8 cellular contexts compared by ENCODE assay signal in the genomic region with DNA sequence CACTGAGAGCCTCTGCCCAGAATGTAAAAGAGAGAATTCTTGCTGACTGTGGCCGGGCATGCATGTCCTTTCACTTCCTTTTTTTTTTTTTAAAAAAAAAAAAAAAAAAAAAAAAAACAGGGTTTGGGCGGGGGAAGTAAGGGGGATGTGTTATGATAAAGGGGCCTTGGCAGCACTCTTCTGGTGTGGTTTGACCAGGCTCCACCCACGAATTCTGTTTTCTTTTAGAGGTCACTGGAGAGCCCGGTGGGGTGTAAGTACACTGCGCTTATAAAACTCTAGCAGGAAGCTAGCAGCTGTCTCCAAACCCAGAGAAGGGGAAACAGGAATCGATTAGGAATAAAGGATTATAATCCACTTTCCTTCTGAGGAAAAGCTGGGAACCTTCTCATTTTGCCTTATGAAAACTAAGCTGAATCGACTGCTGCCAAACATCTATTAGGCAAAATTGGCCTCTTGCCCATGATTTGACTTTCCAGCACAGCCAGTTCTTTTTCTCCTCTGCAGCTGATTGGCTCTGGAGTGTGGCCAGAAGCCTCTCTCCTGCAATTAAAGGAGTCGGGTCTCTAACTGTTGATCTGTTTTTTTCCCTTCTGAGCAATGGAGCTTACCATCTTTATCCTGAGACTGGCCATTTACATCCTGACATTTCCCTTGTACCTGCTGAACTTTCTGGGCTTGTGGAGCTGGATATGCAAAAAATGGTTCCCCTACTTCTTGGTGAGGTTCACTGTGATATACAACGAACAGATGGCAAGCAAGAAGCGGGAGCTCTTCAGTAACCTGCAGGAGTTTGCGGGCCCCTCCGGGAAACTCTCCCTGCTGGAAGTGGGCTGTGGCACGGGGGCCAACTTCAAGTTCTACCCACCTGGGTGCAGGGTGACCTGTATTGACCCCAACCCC. TPM values are rescaled to one million over a fixed set of nuclear protein-coding genes. Genes with fewer than 3 reads are reported as not detected.
DNase-seq lines count a peak whose midpoint lies in the region; ATAC-seq, FAIRE-seq and TF ChIP-seq lines count a peak whose summit lies in the region.

No MANE protein-coding gene starts in this region.

- no peak for FAIRE-seq in bronchial epithelial cell (lab: Jason Lieb, UNC)

- no peaks in the 10 kb centered on the region for H3F3A ChIP-seq in PC-3 (ENCODE audit: low read length, unreplicated experiment)

- ATAC-seq in PC-3 (peak; percentile 53), sciatic nerve (peak; percentile 97)

- no TSS peak for BruUV-seq in PC-3 (replicated peaks; lab: Mats Ljungman, UMichigan)

- CTCF ChIA-PET in activated CD4-positive, alpha-beta memory T cell treated with anti-CD3 and anti-CD28 coated beads for 36 hours (lab: Charles Lee), result interaction anchor here (0.6 to 0.9 kb wide), 2 partner anchors 159 to 247 kb away, joined by 3 read pairs; no protein-coding TSS in a partner anchor
- CTCF ChIA-PET in activated CD4-positive, alpha-beta memory T cell treated with anti-CD3 and anti-CD28 coated beads, Interleukin-2, amount 10 ng/mL, durations not matched to agents 7 days and 5 days (lab: Charles Lee), result interaction anchor here (1.0 kb wide), 1 partner anchor 103 kb away, joined by 3 read pairs; no protein-coding TSS in a partner anchor
- CTCF ChIA-PET in PC-3 (lab: Charles Lee), result no interaction called here

- no peaks in the 10 kb centered on the region for H3K9me3 Mint-ChIP-seq in activated CD4-positive, alpha-beta memory T cell treated with anti-CD3 and anti-CD28 coated beads for 36 hours
- H3K9me3 Mint-ChIP-seq in activated CD4-positive, alpha-beta memory T cell treated with anti-CD3 and anti-CD28 coated beads, Interleukin-2, amount 10 ng/mL, durations not matched to agents 7 days and 5 days, result no peaks in the 10 kb centered on the region

- POLR2A ChIA-PET in activated CD4-positive, alpha-beta memory T cell treated with anti-CD3 and anti-CD28 coated beads for 36 hours (lab: Charles Lee), result no interaction called here
- POLR2A ChIA-PET in activated CD4-positive, alpha-beta memory T cell treated with anti-CD3 and anti-CD28 coated beads, Interleukin-2, amount 10 ng/mL, durations not matched to agents 7 days and 5 days (lab: Charles Lee), result interaction anchor here (1.1 kb wide), 1 partner anchor 160 kb away, joined by 3 read pairs; no protein-coding TSS in a partner anchor
- POLR2A ChIA-PET in PC-3 (lab: Charles Lee; ENCODE audit: unreplicated experiment), result interaction anchor here (0.6 kb wide), 1 partner anchor 144 kb away, joined by 3 read pairs; no protein-coding TSS in a partner anchor

- H3K27ac ChIP-seq in PC-3 (ENCODE audit: low read length) (no peak overlapping the region), iPS-20b (ENCODE audit: low read length) (no peak overlapping the region)

- H3K4me3 ChIP-seq in PC-3 (ENCODE audit: low read length), result peak overlapping the region; percentile 58
- peak overlapping the region; percentile 27 for H3K4me3 ChIP-seq in bronchial epithelial cell (ENCODE audit: low read depth, low read length)
- H3K4me3 ChIP-seq in iPS-20b (ENCODE audit: low read length), result peak overlapping the region; percentile 72

- H3K36me3 ChIP-seq in PC-3 (ENCODE audit: low read depth, low read length) (no peaks in the 10 kb centered on the region), bronchial epithelial cell (ENCODE audit: control insufficient read depth, insufficient read depth, low read length) (no peaks in the 10 kb centered on the region), iPS-20b (ENCODE audit: insufficient read depth, low read depth, low read length) (no peaks in the 10 kb centered on the region)

- peaks cover 14% of the 10 kb centered on the region for H3K4me1 ChIP-seq in PC-3 (ENCODE audit: insufficient read depth, low read length)
- H3K4me1 ChIP-seq in iPS-20b (ENCODE audit: insufficient read depth, low read length), result peaks cover 26% of the 10 kb centered on the region; the same call in 1 of the 2 replicates

- TF ChIP-seq CTCF in PC-3 (conservative IDR thresholded peaks at IDR 0.05; ENCODE audit: low read depth, low read length) (no peak), bronchial epithelial cell (IDR thresholded peaks at IDR 0.05; ENCODE audit: insufficient read depth, low read length, severe bottlenecking) (no peak)

- H3K9me3 ChIP-seq in PC-3 (ENCODE audit: low read length), result no peaks in the 10 kb centered on the region
- no peaks in the 10 kb centered on the region for H3K9me3 ChIP-seq in iPS-20b (ENCODE audit: insufficient read depth, low read depth, low read length)

- no peaks in the 10 kb centered on the region for H3K79me2 ChIP-seq in PC-3 (ENCODE audit: low read length)

- H3K4me2 ChIP-seq in PC-3 (ENCODE audit: low read length), result peak overlapping the region; percentile 72

- no peaks in the 10 kb centered on the region for H3K9me2 ChIP-seq in PC-3 (replicated peaks; ENCODE audit: low read length)

- intact Hi-C loops in activated CD4-positive, alpha-beta memory T cell treated with anti-CD3 and anti-CD28 coated beads for 36 hours (cut with micrococcal nuclease), result no loop called here
- intact Hi-C loops in PC-3 (cut with micrococcal nuclease) (loop anchor here (10.0 kb wide), 1 partner anchor 60 kb away; no protein-coding TSS in a partner anchor), sciatic nerve (cut with DNase I) (no loop called here)

- peaks cover 6% of the 10 kb centered on the region for H3K4me1 Mint-ChIP-seq in activated CD4-positive, alpha-beta memory T cell treated with anti-CD3 and anti-CD28 coated beads for 36 hours (ENCODE audit: low read depth)
- peaks cover 9% of the 10 kb centered on the region for H3K4me1 Mint-ChIP-seq in activated CD4-positive, alpha-beta memory T cell treated with anti-CD3 and anti-CD28 coated beads, Interleukin-2, amount 10 ng/mL, durations not matched to agents 7 days and 5 days

- H3K27me3 ChIP-seq in PC-3 (ENCODE audit: low read length) (no peaks in the 10 kb centered on the region), bronchial epithelial cell (ENCODE audit: control insufficient read depth, insufficient read depth, low read length) (no peaks in the 10 kb centered on the region), iPS-20b (ENCODE audit: insufficient read depth, low read length) (no peaks in the 10 kb centered on the region)

- peak overlapping the region; percentile 70 for H2AFZ ChIP-seq in PC-3 (ENCODE audit: low read length)

- no peaks in the 10 kb centered on the region for H3K36me3 Mint-ChIP-seq in activated CD4-positive, alpha-beta memory T cell treated with anti-CD3 and anti-CD28 coated beads for 36 hours
- no peaks in the 10 kb centered on the region for H3K36me3 Mint-ChIP-seq in activated CD4-positive, alpha-beta memory T cell treated with anti-CD3 and anti-CD28 coated beads, Interleukin-2, amount 10 ng/mL, durations not matched to agents 7 days and 5 days (ENCODE audit: low read depth)

- peaks cover 1% of the 10 kb centered on the region for H3K27me3 Mint-ChIP-seq in activated CD4-positive, alpha-beta memory T cell treated with anti-CD3 and anti-CD28 coated beads for 36 hours
- no peaks in the 10 kb centered on the region for H3K27me3 Mint-ChIP-seq in activated CD4-positive, alpha-beta memory T cell treated with anti-CD3 and anti-CD28 coated beads, Interleukin-2, amount 10 ng/mL, durations not matched to agents 7 days and 5 days

- DNase-seq in activated CD4-positive, alpha-beta memory T cell treated with anti-CD3 and anti-CD28 coated beads for 36 hours, result peak; percentile 13
- DNase-seq in activated CD4-positive, alpha-beta memory T cell treated with anti-CD3 and anti-CD28 coated beads, Interleukin-2, amount 10 ng/mL, durations not matched to agents 7 days and 5 days, result no peak
- peak; percentile 89 for DNase-seq in H4 (ENCODE audit: low spot score)
- peak; percentile 92 for DNase-seq in KG1 (lab: John Stamatoyannopoulos, UW)
- DNase-seq in PC-3, result peak; percentile 78
- DNase-seq in bronchial epithelial cell (ENCODE audit: low read depth), result peak; percentile 76
- peak; percentile 92 for DNase-seq in sciatic nerve (ENCODE audit: low spot score)

- H3K27ac Mint-ChIP-seq in activated CD4-positive, alpha-beta memory T cell treated with anti-CD3 and anti-CD28 coated beads for 36 hours, result no peak overlapping the region
- H3K27ac Mint-ChIP-seq in activated CD4-positive, alpha-beta memory T cell treated with anti-CD3 and anti-CD28 coated beads, Interleukin-2, amount 10 ng/mL, durations not matched to agents 7 days and 5 days, result no peak overlapping the region

- no peak overlapping the region for H3K4me3 Mint-ChIP-seq in activated CD4-positive, alpha-beta memory T cell treated with anti-CD3 and anti-CD28 coated beads for 36 hours
- H3K4me3 Mint-ChIP-seq in activated CD4-positive, alpha-beta memory T cell treated with anti-CD3 and anti-CD28 coated beads, Interleukin-2, amount 10 ng/mL, durations not matched to agents 7 days and 5 days, result no peak overlapping the region

- H3K9ac ChIP-seq in PC-3 (ENCODE audit: low read length) (no peak overlapping the region), iPS-20b (ENCODE audit: low read depth, low read length) (peak overlapping the region; percentile 67; the same call in 1 of the 2 replicates)

- H4K20me1 ChIP-seq in PC-3 (ENCODE audit: low read length), result no peaks in the 10 kb centered on the region

RNA-seq across cellular contexts. Expression of gene HIGD1C, which starts 27.7 kb away (rescaled TPM):
- not detected for total RNA-seq in activated CD4-positive, alpha-beta memory T cell treated with anti-CD3 and anti-CD28 coated beads for 36 hours
- total RNA-seq in activated CD4-positive, alpha-beta memory T cell treated with anti-CD3 and anti-CD28 coated beads, Interleukin-2, amount 10 ng/mL, durations not matched to agents 7 days and 5 days, result not detected
- total RNA-seq in H4 (2014; rRNA removed; shearing (Covaris generic)), result not detected in 2 replicates
- total RNA-seq in PC-3 (2014; rRNA removed), result not detected in 2 replicates
- total RNA-seq in bronchial epithelial cell, result not detected in 2 replicates
- not detected for total RNA-seq in sciatic nerve
